Comparison of ENCODE assay signal across 30 cellular contexts in genomic region chr9:71924576-71924975, GRCh38.
"Had no signal": no experiment of that assay in that cellular context is flagged by ENCODE, and none has a peak within 500 bp of the region (broad histone marks: within the 10 kb centered on the region; RNA-seq: fewer than 3 reads in every experiment).

No MANE protein-coding gene starts in this region.

- H3K9me3 ChIP-seq: SJCRH30 had no signal

- H3K27ac Mint-ChIP-seq: activated CD4-positive, alpha-beta memory T cell treated with anti-CD3 and anti-CD28 coated beads, Interleukin-2, amount 10 ng/mL, durations not matched to agents 7 days and 5 days; activated CD8-positive, alpha-beta memory T cell treated with anti-CD3 and anti-CD28 coated beads, Interleukin-2, amount 10 ng/mL, durations not matched to agents 7 days and 5 days; activated naive CD8-positive, alpha-beta T cell treated with anti-CD3 and anti-CD28 coated beads for 36 hours had no signal

- H3K27me3 Mint-ChIP-seq: activated CD4-positive, alpha-beta memory T cell treated with anti-CD3 and anti-CD28 coated beads, Interleukin-2, amount 10 ng/mL, durations not matched to agents 7 days and 5 days; activated CD8-positive, alpha-beta memory T cell treated with anti-CD3 and anti-CD28 coated beads, Interleukin-2, amount 10 ng/mL, durations not matched to agents 7 days and 5 days; activated naive CD8-positive, alpha-beta T cell treated with anti-CD3 and anti-CD28 coated beads for 36 hours had no signal

- H3K9me3 Mint-ChIP-seq: activated CD4-positive, alpha-beta memory T cell treated with anti-CD3 and anti-CD28 coated beads, Interleukin-2, amount 10 ng/mL, durations not matched to agents 7 days and 5 days; activated naive CD8-positive, alpha-beta T cell treated with anti-CD3 and anti-CD28 coated beads for 36 hours had no signal

- ATAC-seq: activated CD8-positive, alpha-beta memory T cell treated with anti-CD3 and anti-CD28 coated beads, Interleukin-2, amount 10 ng/mL, durations not matched to agents 7 days and 5 days had no signal

- H3K27ac ChIP-seq: SJCRH30, SK-N-MC, WERI-Rb-1 had no signal

- H3K4me3 ChIP-seq: SJCRH30, SK-N-MC had no signal

- DNase-seq: activated CD4-positive, alpha-beta memory T cell treated with anti-CD3 and anti-CD28 coated beads, Interleukin-2, amount 10 ng/mL, durations not matched to agents 7 days and 5 days; activated CD4-positive, alpha-beta T cell treated with anti-CD3 and anti-CD28 coated beads for 4 hours; activated CD4-positive, alpha-beta T cell treated with anti-CD3 and anti-CD28 coated beads, Interleukin-2, amount 50 U/mL, for 1 hour; activated CD4-positive, CD25-positive, alpha-beta regulatory T cell treated with anti-CD3 and anti-CD28 coated beads, Interleukin-2, amount 50 U/mL, for 72 hours; activated CD8-positive, alpha-beta memory T cell treated with anti-CD3 and anti-CD28 coated beads for 24 hours; activated CD8-positive, alpha-beta memory T cell treated with anti-CD3 and anti-CD28 coated beads, Interleukin-2, amount 10 ng/mL, durations not matched to agents 7 days and 5 days; activated CD8-positive, alpha-beta memory T cell treated with anti-CD3 and anti-CD28 coated beads, Interleukin-2, amount 50 U/mL, for 48 hours; activated effector memory CD4-positive, alpha-beta T cell treated with Interleukin-2 at 50 U/mL for 16 hours; activated naive CD4-positive, alpha-beta T cell treated with anti-CD3 and anti-CD28 coated beads, Interleukin-2, amount 50 U/mL, for 16 hours; activated naive CD8-positive, alpha-beta T cell treated with anti-CD3 and anti-CD28 coated beads for 36 hours; activated T-cell treated with anti-CD3 and anti-CD28 coated beads, Interleukin-2, amount 50 U/mL, for 48 hours; amniotic stem cell; aorta; Kasumi-1; KBM-7; MM.1S; MV-4-11; NCI-H1092; NCI-H1436 treated with DMSO at 0.1 percent for 48 hours; NCI-H1694 treated with DMSO at 0.1 percent for 48 hours; NCI-H2029; NCI-H345; NCI-H526; NCI-H748 treated with DMSO at 0.1 percent for 48 hours; NK-92 treated with Interleukin-12 subunit alpha and Interleukin-12 subunit beta, amount 100 ng/mL, for 24 hours; SHP77; SJCRH30; T1000; WERI-Rb-1 had no signal

- H3K36me3 ChIP-seq: WERI-Rb-1 had no signal

- H3K4me3 Mint-ChIP-seq: activated CD4-positive, alpha-beta memory T cell treated with anti-CD3 and anti-CD28 coated beads, Interleukin-2, amount 10 ng/mL, durations not matched to agents 7 days and 5 days; activated CD8-positive, alpha-beta memory T cell treated with anti-CD3 and anti-CD28 coated beads, Interleukin-2, amount 10 ng/mL, durations not matched to agents 7 days and 5 days; activated naive CD8-positive, alpha-beta T cell treated with anti-CD3 and anti-CD28 coated beads for 36 hours had no signal

- H3K4me1 Mint-ChIP-seq: activated CD4-positive, alpha-beta memory T cell treated with anti-CD3 and anti-CD28 coated beads, Interleukin-2, amount 10 ng/mL, durations not matched to agents 7 days and 5 days; activated CD8-positive, alpha-beta memory T cell treated with anti-CD3 and anti-CD28 coated beads, Interleukin-2, amount 10 ng/mL, durations not matched to agents 7 days and 5 days had no signal

- H3K27me3 ChIP-seq: SJCRH30 had no signal
